In the genomic region with DNA sequence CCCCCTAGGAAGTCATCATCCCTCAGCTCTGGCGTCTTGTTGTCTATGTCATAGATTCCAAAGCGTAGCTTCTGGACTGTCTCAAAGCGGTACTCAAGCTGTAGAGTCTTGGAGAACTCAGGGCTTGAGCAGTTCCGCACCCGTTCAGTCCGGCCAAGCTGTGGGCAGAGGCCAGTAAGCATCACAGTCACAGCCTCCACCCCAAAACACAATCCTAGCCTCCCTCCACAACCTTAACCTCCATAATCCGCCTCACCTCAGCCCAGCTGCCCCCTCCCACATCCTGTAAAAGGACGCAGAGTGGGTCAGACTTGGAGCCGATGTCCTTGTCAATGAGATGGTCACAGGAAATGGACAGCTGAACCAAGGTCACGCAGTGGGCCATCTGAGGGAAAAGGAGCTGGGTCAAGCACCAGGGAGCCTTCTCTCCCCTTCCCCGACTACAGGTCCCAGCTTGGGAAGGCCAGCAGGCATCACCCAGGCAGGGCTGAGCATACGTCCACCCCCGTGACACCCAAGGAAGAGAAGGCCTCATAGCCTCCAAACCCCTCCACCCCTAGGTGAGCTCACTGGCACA, we compare ENCODE assay signal across 29 cellular contexts. TPM values are rescaled to one million over a fixed set of nuclear protein-coding genes. Genes with fewer than 3 reads are reported as not detected.
DNase-seq lines count a peak whose midpoint lies in the region; ATAC-seq and TF ChIP-seq lines count a peak whose summit lies in the region.
"Had no signal": no experiment of that assay in that cellular context is flagged by ENCODE, and none has a peak within 500 bp of the region (broad histone marks: within the 10 kb centered on the region; RNA-seq: fewer than 3 reads in every experiment).

No MANE protein-coding gene starts in this region.

- H3K9me3 Mint-ChIP-seq in activated naive CD8-positive, alpha-beta T cell (ENCODE audit: low read depth), result no peaks in the 10 kb centered on the region
- no peaks in the 10 kb centered on the region for H3K9me3 Mint-ChIP-seq in activated naive CD8-positive, alpha-beta T cell treated with anti-CD3 and anti-CD28 coated beads for 36 hours
- H3K9me3 Mint-ChIP-seq in immature natural killer cell, result no peaks in the 10 kb centered on the region

- peaks cover 22% of the 10 kb centered on the region for H3K4me1 Mint-ChIP-seq in activated naive CD8-positive, alpha-beta T cell (ENCODE audit: low read depth)
- H3K4me1 Mint-ChIP-seq in activated naive CD8-positive, alpha-beta T cell treated with anti-CD3 and anti-CD28 coated beads for 36 hours, result peaks cover 10% of the 10 kb centered on the region
- peaks cover 36 to 41% of the 10 kb centered on the region in 2 donors for H3K4me1 Mint-ChIP-seq in immature natural killer cell

- peaks cover 2% of the 10 kb centered on the region for H3K36me3 Mint-ChIP-seq in activated naive CD8-positive, alpha-beta T cell
- H3K36me3 Mint-ChIP-seq in activated naive CD8-positive, alpha-beta T cell treated with anti-CD3 and anti-CD28 coated beads for 36 hours, result peaks cover 4% of the 10 kb centered on the region
- peaks cover 7 to 26% (median 13%) of the 10 kb centered on the region in 3 donors for H3K36me3 Mint-ChIP-seq in immature natural killer cell

- H3K27me3 Mint-ChIP-seq in activated naive CD8-positive, alpha-beta T cell, result no peaks in the 10 kb centered on the region
- H3K27me3 Mint-ChIP-seq in activated naive CD8-positive, alpha-beta T cell treated with anti-CD3 and anti-CD28 coated beads for 36 hours, result no peaks in the 10 kb centered on the region
- no peaks in the 10 kb centered on the region for H3K27me3 Mint-ChIP-seq in immature natural killer cell (ENCODE audit: low read depth in 3 of 3)
- H3K27me3 Mint-ChIP-seq: B cell had no signal

- H3K9me3 ChIP-seq in DND-41 (ENCODE audit: insufficient read depth, low read length, severe bottlenecking), result no peaks in the 10 kb centered on the region
- H3K9me3 ChIP-seq: right atrium auricular region, thoracic aorta had no signal

- no peaks in the 10 kb centered on the region for H3K27me3 ChIP-seq in DND-41 (ENCODE audit: insufficient read depth, low read length, poor library complexity)
- H3K27me3 ChIP-seq: brain microvascular endothelial cell, right atrium auricular region had no signal

- H4K20me1 ChIP-seq in DND-41 (ENCODE audit: insufficient read depth, low read length), result peaks cover 43% of the 10 kb centered on the region

- peaks cover 55% of the 10 kb centered on the region for H3K36me3 ChIP-seq in DND-41 (ENCODE audit: insufficient read depth, low read length)

- no peak overlapping the region for H3K4me3 ChIP-seq in DND-41 (ENCODE audit: low read depth in 1 of 2, low read length in 2 of 2)
- H3K4me3 ChIP-seq: lung, right atrium auricular region, smooth muscle cell, thoracic aorta had no signal

- H3K79me2 ChIP-seq in DND-41 (ENCODE audit: insufficient read depth, low read length), result peaks cover 51% of the 10 kb centered on the region

- no peak overlapping the region for H3K4me2 ChIP-seq in DND-41 (ENCODE audit: insufficient read depth, low read length)
- H3K4me2 ChIP-seq: smooth muscle cell had no signal

- no peak overlapping the region for H2AFZ ChIP-seq in DND-41 (ENCODE audit: low read depth, low read length)
- H2AFZ ChIP-seq: parathyroid adenoma had no signal

- ATAC-seq in DND-41 (ENCODE audit: insufficient read depth, low read depth), result no peak
- ATAC-seq: PC-3; stimulated activated naive CD8-positive, alpha-beta T cell treated with anti-CD3 and anti-CD28 coated beads, Interleukin-15, Interleukin-2, amounts not matched to agents 100 U/mL and 50 U/mL, for 24 hours had no signal

- DNase-seq in activated naive CD8-positive, alpha-beta T cell treated with anti-CD3 and anti-CD28 coated beads for 36 hours, result no peak
- DNase-seq in DND-41 (peak; percentile 3), immature natural killer cell (no peak), NCI-H2029 (lab: John Stamatoyannopoulos, UW) (no peak), retina (no peak)
- peak; percentile 21 for DNase-seq in stimulated activated CD8-positive, alpha-beta memory T cell treated with anti-CD3 and anti-CD28 coated beads, Interleukin-4, amount 100 ng/mL, for 48 hours
- DNase-seq: activated naive CD4-positive, alpha-beta T cell; amygdala; brain microvascular endothelial cell; DMS79; GDM1; HCEC 1CT; hippocampal formation; NCI-H1417 treated with DMSO at 0.1 percent for 48 hours; NCI-H2081 treated with DMSO at 0.1 percent for 48 hours; NCI-H345; NCI-H69; PC-3; SIG-M5; stimulated activated naive CD8-positive, alpha-beta T cell treated with anti-CD3 and anti-CD28 coated beads, Interleukin-15, Interleukin-2, amounts not matched to agents 100 U/mL and 50 U/mL, for 24 hours; SW 1271; T-helper 9 cell had no signal

- no peak overlapping the region for H3K9ac ChIP-seq in DND-41 (ENCODE audit: low read depth, low read length)
- H3K9ac ChIP-seq: parathyroid adenoma had no signal

- H3K27ac ChIP-seq in DND-41 (ENCODE audit: low read length), result no peak overlapping the region
- H3K27ac ChIP-seq: brain microvascular endothelial cell, parathyroid adenoma, right atrium auricular region, thoracic aorta had no signal

- no peak for TF ChIP-seq CTCF in DND-41 (IDR thresholded peaks at IDR 0.05; ENCODE audit: borderline replicate concordance, extremely low read depth, low read length, poor library complexity, severe bottlenecking)

- H3K4me1 ChIP-seq in DND-41 (ENCODE audit: insufficient read depth, low read length), result no peaks in the 10 kb centered on the region
- H3K4me1 ChIP-seq: parathyroid adenoma had no signal

- peak overlapping the region; percentile 72 for H3K27ac Mint-ChIP-seq in activated naive CD8-positive, alpha-beta T cell
- no peak overlapping the region for H3K27ac Mint-ChIP-seq in activated naive CD8-positive, alpha-beta T cell treated with anti-CD3 and anti-CD28 coated beads for 36 hours
- H3K27ac Mint-ChIP-seq in immature natural killer cell, result peak overlapping the region in 5 of 6 donors; percentile 16 to 55 (median 49)
- H3K27ac Mint-ChIP-seq: B cell had no signal

- no peak overlapping the region for H3K4me3 Mint-ChIP-seq in activated naive CD8-positive, alpha-beta T cell
- H3K4me3 Mint-ChIP-seq in activated naive CD8-positive, alpha-beta T cell treated with anti-CD3 and anti-CD28 coated beads for 36 hours, result no peak overlapping the region
- no peak overlapping the region for H3K4me3 Mint-ChIP-seq in immature natural killer cell
- H3K4me3 Mint-ChIP-seq: B cell had no signal

RNA-seq across cellular contexts. Expression of a gene that starts 17.0 kb away (rescaled TPM):
- total RNA-seq in activated naive CD8-positive, alpha-beta T cell treated with anti-CD3 and anti-CD28 coated beads for 36 hours, result 1 to 10 TPM; 7.8 to 8.0 TPM
- under 1 TPM in 2 of 3 donors, not detected in 1; 0.56 to 0.89 TPM for polyA plus RNA-seq in immature natural killer cell

RNA-seq across cellular contexts. Expression of a gene that starts 32.1 kb away (rescaled TPM):
- 100 to 1,000 TPM; 290 to 304 TPM for total RNA-seq in activated naive CD8-positive, alpha-beta T cell treated with anti-CD3 and anti-CD28 coated beads for 36 hours
- 100 to 1,000 TPM; 445 to 490 (median 454) TPM for polyA plus RNA-seq in immature natural killer cell

RNA-seq across cellular contexts. Expression of a gene that starts 32.1 kb away (rescaled TPM):
- 100 to 1,000 TPM; 161 to 169 TPM for total RNA-seq in activated naive CD8-positive, alpha-beta T cell treated with anti-CD3 and anti-CD28 coated beads for 36 hours
- 10 to 100 TPM; 14.7 to 32.9 (median 18.7) TPM for polyA plus RNA-seq in immature natural killer cell

Comparison
In these comparisons a context has a peak if more than half of its experiments do, and no peak if none do; other contexts are left out.
1. DNase-seq: peak in DND-41 (single experiment) and stimulated activated CD8-positive, alpha-beta memory T cell treated with anti-CD3 and anti-CD28 coated beads, Interleukin-4, amount 100 ng/mL, for 48 hours (single experiment); none in activated naive CD8-positive, alpha-beta T cell treated with anti-CD3 and anti-CD28 coated beads for 36 hours (single experiment), immature natural killer cell (0 of 3), NCI-H2029 (single experiment) and retina (single experiment).